ENCODE assay signal across 20 cellular contexts in genomic region chr1:119225831-119226230, GRCh38.
DNase-seq lines count a peak whose midpoint lies in the region; ATAC-seq and TF ChIP-seq lines count a peak whose summit lies in the region.
"Had no signal": no experiment of that assay in that cellular context is flagged by ENCODE, and none has a peak within 500 bp of the region (broad histone marks: within the 10 kb centered on the region; RNA-seq: fewer than 3 reads in every experiment).

No MANE protein-coding gene starts in this region.

- DNase-seq in A673 (ENCODE audit: low spot score) (peak; percentile 19), OCI-LY7 (ENCODE audit: low spot score) (no peak), fibroblast of mammary gland (ENCODE audit: low read depth) (no peak), NCI-H187 treated with DMSO at 0.1 percent for 48 hours (lab: John Stamatoyannopoulos, UW) (no peak), HAP-1 (ENCODE audit: low spot score in 2 of 2) (no peak), A172 (ENCODE audit: low spot score) (no peak)
- DNase-seq: activated CD4-positive, alpha-beta T cell treated with anti-CD3 and anti-CD28 coated beads for 1 hour; activated effector memory CD4-positive, alpha-beta T cell treated with Interleukin-2 at 50 U/mL for 16 hours; CD4-positive, alpha-beta memory T cell; DMS79 treated with DMSO at 0.1 percent for 48 hours; esophagus squamous epithelium; NCI-H526 treated with DMSO at 0.1 percent for 48 hours; pancreas; stimulated activated CD4-positive, alpha-beta T cell treated with anti-CD3 and anti-CD28 coated beads, Interleukin-2, amount 100 ng/mL, for 48 hours had no signal

- in situ Hi-C loops in HAP-1 (cut with MboI; ENCODE audit: low sequenced_read_pairs) = no loop called here

- BruUV-seq in A673 (replicated peaks; lab: Mats Ljungman, UMichigan) = no TSS peak
- no TSS peak for BruUV-seq in OCI-LY7 (replicated peaks; lab: Mats Ljungman, UMichigan)

- H3K36me3 ChIP-seq in A673 (ENCODE audit: insufficient read depth, low read length, poor library complexity, severe bottlenecking) = no peaks in the 10 kb centered on the region
- H3K36me3 ChIP-seq in OCI-LY7 (ENCODE audit: insufficient read depth, low read length) = no peaks in the 10 kb centered on the region
- H3K36me3 ChIP-seq in HAP-1 (replicated peaks) = no peaks in the 10 kb centered on the region
- H3K36me3 ChIP-seq: cardiac muscle cell, esophagus squamous epithelium, pancreas, SJSA1 had no signal

- no peaks in the 10 kb centered on the region for H3K9me3 ChIP-seq in A673 (ENCODE audit: low read depth, low read length, poor library complexity, severe bottlenecking)
- H3K9me3 ChIP-seq in OCI-LY7 (ENCODE audit: low read length) = no peaks in the 10 kb centered on the region
- no peaks in the 10 kb centered on the region for H3K9me3 ChIP-seq in HAP-1
- H3K9me3 ChIP-seq: esophagus squamous epithelium, pancreas, SJSA1 had no signal

- H3K9me2 ChIP-seq in OCI-LY7 (ENCODE audit: insufficient read depth, low read length) = no peaks in the 10 kb centered on the region

- no peak overlapping the region for H3K4me3 ChIP-seq in A673 (ENCODE audit: low read depth, low read length, poor library complexity, severe bottlenecking)
- H3K4me3 ChIP-seq in OCI-LY7 (ENCODE audit: low read depth, low read length, poor library complexity, severe bottlenecking) = no peak overlapping the region
- no peak overlapping the region for H3K4me3 ChIP-seq in fibroblast of mammary gland (ENCODE audit: control insufficient read depth, low read depth, low read length)
- no peak overlapping the region for H3K4me3 ChIP-seq in HAP-1
- H3K4me3 ChIP-seq: cardiac muscle cell, esophagus squamous epithelium, lung, pancreas, SJSA1 had no signal

- no peak for ATAC-seq in HG02610 (IDR thresholded peaks at IDR 0.05; ENCODE audit: unreplicated experiment)
- ATAC-seq: Panc1, pancreas had no signal

- H2AFZ ChIP-seq in OCI-LY7 (ENCODE audit: low read length) = no peak overlapping the region

- no peaks in the 10 kb centered on the region for H3K79me2 ChIP-seq in OCI-LY7 (ENCODE audit: insufficient read depth, low read depth, low read length)

- H3K4me1 ChIP-seq in A673 (ENCODE audit: insufficient read depth, low read length, poor library complexity, severe bottlenecking) (peaks cover 13% of the 10 kb centered on the region), OCI-LY7 (ENCODE audit: insufficient read depth, low read length, poor library complexity, severe bottlenecking) (no peaks in the 10 kb centered on the region), HAP-1 (peaks cover 11% of the 10 kb centered on the region)
- H3K4me1 ChIP-seq: esophagus squamous epithelium, pancreas, SJSA1 had no signal

- no peaks in the 10 kb centered on the region for H4K20me1 ChIP-seq in OCI-LY7 (ENCODE audit: insufficient read depth, low read length)

- H3K27me3 ChIP-seq in A673 (replicated peaks; ENCODE audit: insufficient read depth, low read depth, low read length, poor library complexity) (no peaks in the 10 kb centered on the region), HAP-1 (ENCODE audit: low read depth) (no peaks in the 10 kb centered on the region)
- H3K27me3 ChIP-seq: cardiac muscle cell, esophagus squamous epithelium, pancreas, SJSA1 had no signal

- no peak overlapping the region for H3K27ac ChIP-seq in A673 (ENCODE audit: low read depth, low read length, poor library complexity, severe bottlenecking)
- H3K27ac ChIP-seq in OCI-LY7 (ENCODE audit: low read depth, low read length, poor library complexity, severe bottlenecking) = no peak overlapping the region
- H3K27ac ChIP-seq: cardiac muscle cell, esophagus squamous epithelium, pancreas, SJSA1 had no signal

- intact Hi-C loops in A673 (cut with micrococcal nuclease; ENCODE audit: unreplicated experiment) (no loop called here), OCI-LY7 (cut with micrococcal nuclease; ENCODE audit: unreplicated experiment) (no loop called here)

- CTCF ChIA-PET in A673 (lab: Charles Lee) (no interaction called here), OCI-LY7 (lab: Charles Lee; ENCODE audit: unreplicated experiment) (no interaction called here)

- POLR2A ChIA-PET in A673 (lab: Charles Lee; ENCODE audit: low non-redundant PET) (no interaction called here), OCI-LY7 (lab: Charles Lee) (no interaction called here)

- peak; percentile 56 for TF ChIP-seq CTCF in A673 (conservative IDR thresholded peaks at IDR 0.05; ENCODE audit: low read depth, low read length)
- TF ChIP-seq CTCF in GM12873 (IDR thresholded peaks at IDR 0.05; ENCODE audit: insufficient read depth, low read depth, low read length, missing control alignments) = peak; percentile 34
- TF ChIP-seq CTCF in OCI-LY7 (conservative IDR thresholded peaks at IDR 0.05; ENCODE audit: low read length) = 0 out of 2 replicates have a peak, but pooled peaks have one; percentile 24
- peak; percentile 30 for TF ChIP-seq CTCF in fibroblast of mammary gland (conservative IDR thresholded peaks at IDR 0.05; ENCODE audit: control insufficient read depth, insufficient read depth, low read depth, low read length)

- H3K4me2 ChIP-seq in OCI-LY7 (ENCODE audit: low read length) = no peak overlapping the region
